13 cellular contexts compared by ENCODE assay signal in the genomic region with DNA sequence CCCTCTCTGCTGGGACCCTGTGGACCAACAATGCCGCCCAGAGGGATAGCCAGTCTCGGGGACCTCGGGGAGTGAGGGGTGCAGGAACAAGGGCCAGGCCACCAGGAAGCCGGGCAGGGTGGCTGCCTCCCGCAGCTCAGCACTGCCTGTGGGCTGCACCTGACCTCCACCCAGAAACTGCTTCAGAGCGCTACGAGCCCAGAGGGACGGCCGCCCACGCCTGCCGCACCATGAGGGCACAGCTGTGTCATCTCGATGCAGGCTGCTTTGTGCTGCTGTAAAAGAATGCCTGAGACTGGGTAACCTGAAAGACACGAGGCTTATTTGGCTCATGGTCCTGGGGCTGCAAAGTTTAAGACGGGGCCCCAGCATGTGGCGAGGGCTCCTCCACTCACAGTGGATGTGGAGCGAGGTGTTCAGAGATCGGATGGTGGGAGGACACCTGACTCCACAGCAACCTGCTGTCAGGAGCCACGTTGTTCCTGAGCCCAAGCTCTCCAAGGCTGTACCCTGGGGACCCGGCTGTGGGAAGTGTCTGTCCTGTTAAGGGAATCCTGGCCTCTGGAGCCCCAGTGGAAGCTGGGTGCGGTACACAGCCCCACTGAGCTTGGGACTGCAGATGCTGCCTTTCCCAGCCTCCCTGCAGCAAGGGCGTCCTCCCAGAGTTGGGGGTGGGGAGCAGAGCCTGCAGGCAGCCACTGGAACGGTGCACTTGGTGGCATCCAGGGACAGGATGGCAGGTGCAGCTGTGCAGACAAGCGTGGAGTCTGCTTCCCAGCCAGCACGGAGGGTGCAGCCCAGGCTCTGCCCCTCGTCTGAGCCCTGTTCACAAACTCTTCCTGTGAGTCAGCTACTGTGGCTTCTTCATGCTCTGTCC. TPM values are rescaled to one million over a fixed set of nuclear protein-coding genes. Genes with fewer than 3 reads are reported as not detected.
DNase-seq lines count a peak whose midpoint lies in the region; ATAC-seq, FAIRE-seq and TF ChIP-seq lines count a peak whose summit lies in the region.
"Had no signal": no experiment of that assay in that cellular context is flagged by ENCODE, and none has a peak within 500 bp of the region (broad histone marks: within the 10 kb centered on the region; RNA-seq: fewer than 3 reads in every experiment).

No MANE protein-coding gene starts in this region.

- CTCF ChIA-PET in AG04449 (lab: Yijun Ruan, JAX) (interaction anchor here (1.2 kb wide), 1 partner anchor 190 kb away, joined by 3 read pairs; no protein-coding TSS in a partner anchor), PC-3 (lab: Charles Lee) (interaction anchor here (0.6 kb wide), 1 partner anchor 305 kb away, joined by 3 read pairs; no protein-coding TSS in a partner anchor)
- CTCF ChIA-PET in CD4-positive, alpha-beta memory T cell (lab: Charles Lee; ENCODE audit: partially characterized antibody) = no interaction called here

- 83% methylated on average over 20 of the region's 25 CpGs; no CpG with 5 or more reads in 1 of the 2 donors for WGBS in transverse colon (ENCODE audit: low coverage in 1 of 2), 2 donors

- H3K9me3 Mint-ChIP-seq in CD4-positive, alpha-beta memory T cell = no peaks in the 10 kb centered on the region
- H3K9me3 Mint-ChIP-seq: activated CD4-positive, alpha-beta memory T cell treated with anti-CD3 and anti-CD28 coated beads, Interleukin-2, amount 10 ng/mL, durations not matched to agents 7 days and 5 days had no signal

- H3K9ac ChIP-seq in PC-3 (ENCODE audit: low read length) = no peak overlapping the region

- TF ChIP-seq EP300 in transverse colon (IDR thresholded peaks at IDR 0.05; ENCODE audit: low read depth) = no peak

- H3K4me1 ChIP-seq in PC-3 (ENCODE audit: insufficient read depth, low read length) (no peaks in the 10 kb centered on the region), transverse colon (no peaks in the 10 kb centered on the region)
- H3K4me1 ChIP-seq in CD4-positive, alpha-beta memory T cell (ENCODE audit: insufficient read depth, low read length) = no peaks in the 10 kb centered on the region

- intact Hi-C loops in PC-3 (cut with micrococcal nuclease) (no loop called here), transverse colon (cut with DNase I; ENCODE audit: low total_unique reads) (no loop called here)
- intact Hi-C loops in CD4-positive, alpha-beta memory T cell (cut with micrococcal nuclease) = no loop called here

- H3K27me3 ChIP-seq in PC-3 (ENCODE audit: low read length) (no peaks in the 10 kb centered on the region), transverse colon (no peaks in the 10 kb centered on the region)
- H3K27me3 ChIP-seq in CD4-positive, alpha-beta memory T cell (ENCODE audit: insufficient read depth, low read length) = no peaks in the 10 kb centered on the region

- H3K4me1 Mint-ChIP-seq in CD4-positive, alpha-beta memory T cell = peaks cover 0 to 3% (median 0%) of the 10 kb centered on the region in 4 donors
- H3K4me1 Mint-ChIP-seq: activated CD4-positive, alpha-beta memory T cell treated with anti-CD3 and anti-CD28 coated beads, Interleukin-2, amount 10 ng/mL, durations not matched to agents 7 days and 5 days had no signal

- no peak overlapping the region for H3K27ac Mint-ChIP-seq in CD4-positive, alpha-beta memory T cell
- H3K27ac Mint-ChIP-seq: activated CD4-positive, alpha-beta memory T cell treated with anti-CD3 and anti-CD28 coated beads, Interleukin-2, amount 10 ng/mL, durations not matched to agents 7 days and 5 days had no signal

- no peaks in the 10 kb centered on the region for H3K9me2 ChIP-seq in PC-3 (replicated peaks; ENCODE audit: low read length)

- ATAC-seq in PC-3 = peak; percentile 79
- no peak for ATAC-seq in GM21528 (IDR thresholded peaks at IDR 0.05; ENCODE audit: low FRiP score, unreplicated experiment)
- ATAC-seq: left lobe of liver had no signal

- H3K4me3 Mint-ChIP-seq in CD4-positive, alpha-beta memory T cell = no peak overlapping the region
- H3K4me3 Mint-ChIP-seq: activated CD4-positive, alpha-beta memory T cell treated with anti-CD3 and anti-CD28 coated beads, Interleukin-2, amount 10 ng/mL, durations not matched to agents 7 days and 5 days had no signal

- DNase-seq in AG04449 (ENCODE audit: low read depth, low spot score) (peak; percentile 3), GM12891 (ENCODE audit: insufficient read length, low spot score) (no peak), PC-3 (peak; percentile 12), myocyte (ENCODE audit: low read depth) (peak; percentile 84), transverse colon (no peak)
- no peak for DNase-seq in CD4-positive, alpha-beta memory T cell
- DNase-seq in activated CD4-positive, alpha-beta T cell treated with anti-CD3 and anti-CD28 coated beads, Interleukin-2, amount 50 U/mL, for 4 hours = no peak
- DNase-seq: activated CD4-positive, alpha-beta memory T cell treated with anti-CD3 and anti-CD28 coated beads, Interleukin-2, amount 10 ng/mL, durations not matched to agents 7 days and 5 days; GOT3; NCI-H1048 had no signal

- H3K9me3 ChIP-seq in PC-3 (ENCODE audit: low read length) = no peaks in the 10 kb centered on the region
- H3K9me3 ChIP-seq in CD4-positive, alpha-beta memory T cell (ENCODE audit: control insufficient read depth in 1 of 2, low read length in 2 of 2) = no peaks in the 10 kb centered on the region
- no peaks in the 10 kb centered on the region for H3K9me3 ChIP-seq in transverse colon

- POLR2A ChIA-PET in AG04449 (lab: Yijun Ruan, JAX) = no interaction called here
- POLR2A ChIA-PET in PC-3 (lab: Charles Lee; ENCODE audit: unreplicated experiment) = no interaction called here
- POLR2A ChIA-PET in CD4-positive, alpha-beta memory T cell (lab: Charles Lee; ENCODE audit: partially characterized antibody) = no interaction called here

- FAIRE-seq in GM12891 (lab: Jason Lieb, UNC) = no peak

- H3K27me3 Mint-ChIP-seq in CD4-positive, alpha-beta memory T cell = no peaks in the 10 kb centered on the region
- H3K27me3 Mint-ChIP-seq: activated CD4-positive, alpha-beta memory T cell treated with anti-CD3 and anti-CD28 coated beads, Interleukin-2, amount 10 ng/mL, durations not matched to agents 7 days and 5 days had no signal

- no peak overlapping the region for H2AFZ ChIP-seq in PC-3 (ENCODE audit: low read length)

- TF ChIP-seq CTCF in AG04449 (IDR thresholded peaks at IDR 0.05; ENCODE audit: insufficient read depth, low read length, missing control alignments) (no peak), PC-3 (conservative IDR thresholded peaks at IDR 0.05; ENCODE audit: low read depth, low read length) (no peak), transverse colon (IDR thresholded peaks at IDR 0.05) (no peak)

- H3K36me3 ChIP-seq in PC-3 (ENCODE audit: low read depth, low read length) (peaks cover 33% of the 10 kb centered on the region), transverse colon (peaks cover 0 to 14% (median 0%) of the 10 kb centered on the region in 4 donors)
- H3K36me3 ChIP-seq in CD4-positive, alpha-beta memory T cell (ENCODE audit: insufficient read depth, low read length) = peaks cover 45% of the 10 kb centered on the region

- H4K20me1 ChIP-seq in PC-3 (ENCODE audit: low read length) = no peaks in the 10 kb centered on the region

- TF ChIP-seq POLR2A in GM12891 (IDR thresholded peaks at IDR 0.05; ENCODE audit: low read depth, low read length) = peak; percentile 25; the same call in 1 of the 2 replicates
- TF ChIP-seq POLR2A in transverse colon (IDR thresholded peaks at IDR 0.05) = no peak

- BruUV-seq in PC-3 (replicated peaks; lab: Mats Ljungman, UMichigan) = no TSS peak

- in situ Hi-C loops in transverse colon (cut with MboI; ENCODE audit: low pct_ligation_motif_present in 1 of 4, low pct_unique_long_range_greater_than_20kb in 1 of 4, low sequenced_read_pairs in 3 of 4) = no loop called here

- H3K36me3 Mint-ChIP-seq in CD4-positive, alpha-beta memory T cell = peaks cover 17 to 35% of the 10 kb centered on the region in 2 donors

- H3K27ac ChIP-seq in PC-3 (ENCODE audit: low read length) (no peak overlapping the region), transverse colon (no peak overlapping the region)
- H3K27ac ChIP-seq in CD4-positive, alpha-beta memory T cell (ENCODE audit: low read depth, low read length) = no peak overlapping the region
- H3K27ac ChIP-seq: epithelial cell of prostate had no signal

- no peaks in the 10 kb centered on the region for H3K79me2 ChIP-seq in PC-3 (ENCODE audit: low read length)

- no peak overlapping the region for H3K4me2 ChIP-seq in PC-3 (ENCODE audit: low read length)

- H3K4me3 ChIP-seq in AG04449 (ENCODE audit: low read depth, low read length) = no peak overlapping the region
- H3K4me3 ChIP-seq in PC-3 (ENCODE audit: low read length) = no peak overlapping the region
- H3K4me3 ChIP-seq in CD4-positive, alpha-beta memory T cell (ENCODE audit: low read length in 2 of 2) = no peak overlapping the region
- H3K4me3 ChIP-seq in transverse colon = no peak overlapping the region

- H3F3A ChIP-seq in PC-3 (ENCODE audit: low read length, unreplicated experiment) = no peaks in the 10 kb centered on the region

TF ChIP-seq in GM12891, 5 proteins besides CTCF, POLR2A, EP300 and RAD21:
- TF ChIP-seq POLR2AphosphoS5 (IDR thresholded peaks at IDR 0.05; ENCODE audit: low read depth, low read length) (peak; percentile 46; the same call in 1 of the 2 replicates), SPI1 (IDR thresholded peaks at IDR 0.05; ENCODE audit: low read depth, low read length) (no peak)

RNA-seq across cellular contexts. Expression of a gene that starts 11.8 kb away (rescaled TPM):
- polyA plus RNA-seq in GM12891 (2012; ENCODE audit: low read depth, missing spikeins) = 2.3 TPM
- total RNA-seq in PC-3 (2014; rRNA removed) (21.5 and 26.0 TPM in 2 replicates), myocyte (0.37 and 0.73 TPM in 2 replicates), transverse colon (10 to 100 TPM in 2 of 4 donors, 1 to 10 TPM in 2; 1.2 to 15.0 (median 10.6) TPM)
- 0.96 TPM for polyA plus RNA-seq in myocyte (2012)
- total RNA-seq in CD4-positive, alpha-beta memory T cell = 10 to 100 TPM; 15.1 to 15.3 TPM
- polyA plus RNA-seq in CD4-positive, alpha-beta memory T cell = under 1 TPM in 1 of 2 donors, not detected in 1; 0.28 TPM

RNA-seq across cellular contexts. Expression of a gene that starts 30.0 kb away (rescaled TPM):
- polyA plus RNA-seq in GM12891 (2012; ENCODE audit: low read depth, missing spikeins) = 27.5 TPM
- total RNA-seq in PC-3 (2014; rRNA removed) (50.4 and 64.7 TPM in 2 replicates), myocyte (29.2 and 30.9 TPM in 2 replicates), transverse colon (10 to 100 TPM; 29.6 to 91.3 (median 37.9) TPM)
- 28.7 TPM for polyA plus RNA-seq in myocyte (2012)
- total RNA-seq in CD4-positive, alpha-beta memory T cell = 10 to 100 TPM; 81.5 to 86.8 TPM
- polyA plus RNA-seq in CD4-positive, alpha-beta memory T cell = 10 to 100 TPM in 1 of 2 donors, 1 to 10 TPM in 1; 8.0 to 21.2 TPM

RNA-seq across cellular contexts. Expression of a gene that starts 30.1 kb away (rescaled TPM):
- polyA plus RNA-seq in GM12891 (2012; ENCODE audit: low read depth, missing spikeins) = 11.4 TPM
- 56.4 and 69.0 TPM in 2 replicates for total RNA-seq in PC-3 (2014; rRNA removed)
- 3.5 and 4.5 TPM in 2 replicates for total RNA-seq in myocyte
- polyA plus RNA-seq in myocyte (2012) = 1.8 TPM
- total RNA-seq in CD4-positive, alpha-beta memory T cell = 1 to 10 TPM in 1 of 2 experiments, under 1 TPM in 1; 0.69 to 1.0 TPM
- under 1 TPM in 1 of 2 donors, not detected in 1; 0.39 TPM for polyA plus RNA-seq in CD4-positive, alpha-beta memory T cell
- total RNA-seq in transverse colon = 1 to 10 TPM in 2 of 4 donors, under 1 TPM in 1, not detected in 1; 0.41 to 4.1 (median 2.2) TPM

Comparison
In these comparisons a context has a peak if more than half of its experiments do, and no peak if none do; other contexts are left out.
1. DNase-seq: peak in AG04449 (single experiment), PC-3 (single experiment) and myocyte (single experiment); none in GM12891 (single experiment), CD4-positive, alpha-beta memory T cell (0 of 5), transverse colon (single experiment) and activated CD4-positive, alpha-beta T cell treated with anti-CD3 and anti-CD28 coated beads, Interleukin-2, amount 50 U/mL, for 4 hours (0 of 2).
2. RNA of a gene that starts 30.1 kb away (total RNA-seq): 56.4 to 69.0 TPM in PC-3; 3.5 to 4.5 TPM in myocyte, 0.41 to 4.1 TPM in transverse colon and 0.69 to 1.0 TPM in CD4-positive, alpha-beta memory T cell; every median in the first group is over 10 times any median in the second.